ENCODE assay signal across 24 cellular contexts in genomic region chr1:5969168-5969567, GRCh38. TPM values are rescaled to one million over a fixed set of nuclear protein-coding genes. Genes with fewer than 3 reads are reported as not detected.
A peak's percentile ranks its signal among the peaks of the same experiment; 100 is the strongest.
DNase-seq lines count a peak whose midpoint lies in the region; ATAC-seq and TF ChIP-seq lines count a peak whose summit lies in the region.
"Had no signal": no experiment of that assay in that cellular context is flagged by ENCODE, and none has a peak within 500 bp of the region (broad histone marks: within the 10 kb centered on the region; RNA-seq: fewer than 3 reads in every experiment).

No MANE protein-coding gene starts in this region.

- H3K9ac ChIP-seq in neuronal stem cell (ENCODE audit: low read depth, low read length, poor library complexity) = no peak overlapping the region
- H3K9ac ChIP-seq: BLaER1 treated with 17β-estradiol and CSF1 and Interleukin-3, amounts not matched to agents 10 nM and 100 nM had no signal

- no peak for ATAC-seq in Right ventricle myocardium inferior

- peaks cover 7 to 49% (median 45%) of the 10 kb centered on the region in 4 donors for H3K36me3 ChIP-seq in stomach
- peaks cover 4 to 48% of the 10 kb centered on the region in 2 donors for H3K36me3 ChIP-seq in neuronal stem cell (replicated peaks in 1 of 2; ENCODE audit: control insufficient read depth in 2 of 2, insufficient read depth in 2 of 2, low read length in 2 of 2)

- H4K91ac ChIP-seq in neuronal stem cell (ENCODE audit: low read depth, low read length, poor library complexity) = no peak overlapping the region

- no peak overlapping the region for H2BK5ac ChIP-seq in neuronal stem cell (ENCODE audit: low read length)

- H3K9me3 ChIP-seq in stomach = no peaks in the 10 kb centered on the region
- H3K9me3 ChIP-seq in neuronal stem cell (replicated peaks in 1 of 2; ENCODE audit: control insufficient read depth in 2 of 2, insufficient read depth in 1 of 2, low read depth in 1 of 2, low read length in 2 of 2) = no peaks in the 10 kb centered on the region
- H3K9me3 ChIP-seq: BLaER1 treated with 17β-estradiol and CSF1 and Interleukin-3, amounts not matched to agents 10 nM and 100 nM; SJSA1 had no signal

- intact Hi-C loops in Right ventricle myocardium inferior (cut with DNase I) = no loop called here
- intact Hi-C loops in cardiac septum (cut with DNase I) = no loop called here
- intact Hi-C loops in stomach (cut with DNase I; ENCODE audit: low total_unique reads) = no loop called here

- peaks cover 3% of the 10 kb centered on the region for H3K79me1 ChIP-seq in neuronal stem cell (ENCODE audit: low read depth, low read length)

- no peak overlapping the region for H2AFZ ChIP-seq in neuronal stem cell (ENCODE audit: low read length)
- H2AFZ ChIP-seq: PC-9 had no signal

- no peak overlapping the region for H4K8ac ChIP-seq in neuronal stem cell (ENCODE audit: low read depth, low read length)

- H3K4me3 ChIP-seq in NB4 (ENCODE audit: low read depth, low read length) (no peak overlapping the region), stomach (no peak overlapping the region), neuronal stem cell (ENCODE audit: low read length in 2 of 2) (no peak overlapping the region)
- H3K4me3 ChIP-seq: BLaER1 treated with 17β-estradiol and CSF1 and Interleukin-3, amounts not matched to agents 10 nM and 100 nM; PC-9; SJSA1 had no signal

- H2AK5ac ChIP-seq in neuronal stem cell (ENCODE audit: low read depth, low read length) = no peak overlapping the region

- no peak overlapping the region for H2BK120ac ChIP-seq in neuronal stem cell (ENCODE audit: low read depth, low read length)

- H3K27ac ChIP-seq in stomach = no peak overlapping the region
- H3K27ac ChIP-seq in neuronal stem cell (replicated peaks; ENCODE audit: low read length) = no peak overlapping the region
- H3K27ac ChIP-seq: BLaER1 treated with 17β-estradiol and CSF1 and Interleukin-3, amounts not matched to agents 10 nM and 100 nM; PC-9; SJSA1 had no signal

- H3K23ac ChIP-seq in neuronal stem cell (ENCODE audit: low read depth, low read length, poor library complexity) = no peak overlapping the region

- H3K27me3 ChIP-seq in stomach (no peaks in the 10 kb centered on the region), neuronal stem cell (ENCODE audit: control insufficient read depth in 3 of 3, insufficient read depth in 3 of 3, low read depth in 1 of 3, low read length in 3 of 3) (no peaks in the 10 kb centered on the region)
- H3K27me3 ChIP-seq: BLaER1 treated with 17β-estradiol and CSF1 and Interleukin-3, amounts not matched to agents 10 nM and 100 nM; SJSA1 had no signal

- H3K4me2 ChIP-seq in neuronal stem cell (ENCODE audit: insufficient read depth, low read length, poor library complexity, severe bottlenecking) = no peak overlapping the region
- H3K4me2 ChIP-seq: PC-9 had no signal

- no peak overlapping the region for H2BK15ac ChIP-seq in neuronal stem cell (ENCODE audit: low read length)

- no peak overlapping the region for H3K14ac ChIP-seq in neuronal stem cell (ENCODE audit: low read length)

- no peak overlapping the region for H2BK12ac ChIP-seq in neuronal stem cell (ENCODE audit: low read length)

- H3K18ac ChIP-seq in neuronal stem cell (ENCODE audit: low read length) = no peak overlapping the region

- peaks cover 0 to 8% (median 2%) of the 10 kb centered on the region in 4 donors for H3K4me1 ChIP-seq in stomach
- peaks cover 0 to 1% of the 10 kb centered on the region in 2 donors for H3K4me1 ChIP-seq in neuronal stem cell (ENCODE audit: control insufficient read depth in 2 of 2, insufficient read depth in 1 of 2, low read depth in 1 of 2, low read length in 2 of 2)
- H3K4me1 ChIP-seq: SJSA1 had no signal

- TF ChIP-seq EP300 in stomach (IDR thresholded peaks at IDR 0.05) = no peak

- peak; percentile 1 for DNase-seq in Right ventricle myocardium inferior (ENCODE audit: missing footprints)
- DNase-seq in cardiac septum (ENCODE audit: low spot score) = no peak
- peak; percentile 6 for DNase-seq in NB4 (ENCODE audit: low read depth)
- DNase-seq in mesenteric fat pad (ENCODE audit: low spot score) = peak; percentile 68
- no peak for DNase-seq in stomach
- DNase-seq in neuronal stem cell (ENCODE audit: low spot score) = no peak
- DNase-seq in erythroblast (lab: John Stamatoyannopoulos, UW) = no peak
- DNase-seq: CD4-positive, alpha-beta memory T cell; COR-L47; DMS53; H7; HFFc6; Kasumi-1; MV-4-11; NCI-H1105 treated with DMSO at 0.1 percent for 48 hours; NCI-H146; NCI-H2029; NCI-H446; NCI-H524 treated with DMSO at 0.1 percent for 48 hours; NCI-H774; PC-9; Right ventricle myocardium superior had no signal

- WGBS in stomach, 5 donors = 93 to 97% (median 95%) methylated on average over 10 of the region's 10 CpGs
- WGBS in neuronal stem cell (ENCODE audit: extremely low coverage in 2 of 2, insufficient read length in 2 of 2, insufficient replicate concordance in 1 of 2), 2 donors = no CpG with 5 or more reads among the region's 10 CpGs

- H3K4ac ChIP-seq in neuronal stem cell (ENCODE audit: low read length) = no peak overlapping the region

- TF ChIP-seq CTCF in NB4 (IDR thresholded peaks at IDR 0.05; ENCODE audit: low read depth, low read length) (no peak), stomach (IDR thresholded peaks at IDR 0.05) (no peak)

- TF ChIP-seq POLR2A in NB4 (IDR thresholded peaks at IDR 0.05; ENCODE audit: extremely low read depth, insufficient read length) (no peak), stomach (IDR thresholded peaks at IDR 0.05) (no peak), erythroblast (IDR thresholded peaks at IDR 0.05; ENCODE audit: low read length) (no peak)

RNA-seq across cellular contexts. Expression of gene NPHP4, which starts 23.1 kb away (rescaled TPM):
- total RNA-seq in Right ventricle myocardium inferior (4.8 TPM), cardiac septum (6.6 TPM), mesenteric fat pad (37.6 TPM), stomach (10 to 100 TPM in 3 of 5 donors, 1 to 10 TPM in 2; 5.3 to 29.7 (median 14.6) TPM)
- 1 to 10 TPM; 1.9 to 2.4 (median 2.0) TPM for polyA plus RNA-seq in stomach
- 9.7 TPM for polyA plus RNA-seq in neuronal stem cell (2013, experiment 1 of 2)
- 9.5 TPM for polyA plus RNA-seq in neuronal stem cell (2013, experiment 2 of 2)

Comparison
In these comparisons a context has a peak if more than half of its experiments do, and no peak if none do; other contexts are left out.
1. DNase-seq: peak in Right ventricle myocardium inferior (single experiment), NB4 (single experiment) and mesenteric fat pad (single experiment); none in cardiac septum (single experiment), stomach (single experiment), neuronal stem cell (single experiment) and erythroblast (0 of 2).